ENCODE assay signal across 1 cellular context in genomic region chr21:37220981-37221664, GRCh38.
TF ChIP-seq lines count a peak whose summit lies in the region.

No MANE protein-coding gene starts in this region.

TF ChIP-seq in K562, 482 proteins besides CTCF, POLR2A, EP300 and RAD21 (continued from another document and continues in another):
- TF ChIP-seq RB1 (IDR thresholded peaks at IDR 0.05; ENCODE audit: low read depth) (peak; percentile 84; the same call in 1 of the 2 replicates), NR3C1 (CRISPR knock-in tag; IDR thresholded peaks at IDR 0.05) (no peak), ZNF830 (CRISPR knock-in tag; IDR thresholded peaks at IDR 0.05) (0 out of 2 replicates have a peak, but pooled peaks have one; percentile 38), NFIX (CRISPR knock-in tag; IDR thresholded peaks at IDR 0.05; ENCODE audit: low read depth) (no peak), E2F6 (IDR thresholded peaks at IDR 0.05; ENCODE audit: borderline replicate concordance in 1 of 2, extremely low read depth in 1 of 2, insufficient read depth in 1 of 2, insufficient read length in 1 of 2, low read depth in 1 of 2, low read length in 1 of 2, poor library complexity in 1 of 2, severe bottlenecking in 1 of 2) (peak; percentile 93 to 96), NKRF (IDR thresholded peaks at IDR 0.05; ENCODE audit: borderline replicate concordance) (0 out of 2 replicates have a peak, but pooled peaks have one; percentile 39), NEUROD1 (IDR thresholded peaks at IDR 0.05; ENCODE audit: borderline replicate concordance, low read depth, low read length, partially characterized antibody) (no peak), ZNF561 (CRISPR knock-in tag; conservative IDR thresholded peaks at IDR 0.05) (no peak), NFE2 (IDR thresholded peaks at IDR 0.05; ENCODE audit: low read depth) (0 out of 2 replicates have a peak, but pooled peaks have one; percentile 6), NFRKB (IDR thresholded peaks at IDR 0.05; ENCODE audit: low read depth) (peak; percentile 71; the same call in 1 of the 2 replicates), SOX6 (IDR thresholded peaks at IDR 0.05) (0 out of 2 replicates have a peak, but pooled peaks have one; percentile 14), TFAP4 (CRISPR knock-in tag; IDR thresholded peaks at IDR 0.05; ENCODE audit: borderline replicate concordance) (peak; percentile 71; the same call in 1 of the 2 replicates), TRIM25 (IDR thresholded peaks at IDR 0.05; ENCODE audit: borderline replicate concordance) (no peak), TCFL5 (CRISPR knock-in tag; conservative IDR thresholded peaks at IDR 0.05) (no peak), ZNF511 (CRISPR knock-in tag; IDR thresholded peaks at IDR 0.05) (peak; percentile 77), BCLAF1 (IDR thresholded peaks at IDR 0.05; ENCODE audit: borderline replicate concordance in 1 of 2, control insufficient read depth in 1 of 2, low read depth in 2 of 2, low read length in 1 of 2) (no peak), ATF7 (IDR thresholded peaks at IDR 0.05) (peak; percentile 55; the same call in 1 of the 2 replicates), CREB1 (IDR thresholded peaks at IDR 0.05) (0 out of 2 replicates have a peak, but pooled peaks have one; percentile 25), CREB1 (CRISPR knock-in tag; IDR thresholded peaks at IDR 0.05) (no peak), ATF1 (CRISPR knock-in tag; IDR thresholded peaks at IDR 0.05) (no peak), ATF1 (tag; IDR thresholded peaks at IDR 0.05) (peak; percentile 64), SPI1 (IDR thresholded peaks at IDR 0.05; ENCODE audit: borderline replicate concordance, low read depth, low read length) (peak; percentile 79), CGGBP1 (CRISPR knock-in tag; IDR thresholded peaks at IDR 0.05) (no peak), CBX3 (IDR thresholded peaks at IDR 0.05; ENCODE audit: borderline replicate concordance in 1 of 2, low read length in 2 of 2) (peak in 1 of 2 experiments; percentile 80; a peak in 1 of 3 replicates), TSC22D4 (tag; IDR thresholded peaks at IDR 0.05) (no peak), THRA (IDR thresholded peaks at IDR 0.05) (no peak), MYNN (IDR thresholded peaks at IDR 0.05) (peak; percentile 54; the same call in 1 of the 2 replicates), MYNN (CRISPR knock-in tag; IDR thresholded peaks at IDR 0.05) (no peak), ELF1 (tag; IDR thresholded peaks at IDR 0.05) (peak; percentile 88), ARID2 (IDR thresholded peaks at IDR 0.05) (no peak), ETV5 (CRISPR knock-in tag; IDR thresholded peaks at IDR 0.05; ENCODE audit: low read depth) (no peak), GMEB1 (CRISPR knock-in tag; IDR thresholded peaks at IDR 0.05) (peak; percentile 58; the same call in 1 of the 2 replicates), ZFP36 (IDR thresholded peaks at IDR 0.05; ENCODE audit: low read depth, low read length, partially characterized antibody) (peak; percentile 11), ZNF134 (CRISPR knock-in tag; conservative IDR thresholded peaks at IDR 0.05) (0 out of 2 replicates have a peak, but pooled peaks have one; percentile 35), MITF (IDR thresholded peaks at IDR 0.05) (peak; percentile 82; the same call in 1 of the 2 replicates), PBX2 (CRISPR knock-in tag; IDR thresholded peaks at IDR 0.05; ENCODE audit: low read depth) (no peak), PBX2 (tag; conservative IDR thresholded peaks at IDR 0.05; ENCODE audit: low read depth) (no peak), ZC3H8 (IDR thresholded peaks at IDR 0.05) (no peak), STAT6 (CRISPR knock-in tag; IDR thresholded peaks at IDR 0.05) (no peak), ZNF717 (CRISPR knock-in tag; IDR thresholded peaks at IDR 0.05) (no peak), ZNF444 (CRISPR knock-in tag; IDR thresholded peaks at IDR 0.05) (no peak), PCBP2 (IDR thresholded peaks at IDR 0.05; ENCODE audit: low read depth, low read length, poor library complexity, severe bottlenecking) (no peak)
